1 cellular context compared by ENCODE assay signal in the genomic region with DNA sequence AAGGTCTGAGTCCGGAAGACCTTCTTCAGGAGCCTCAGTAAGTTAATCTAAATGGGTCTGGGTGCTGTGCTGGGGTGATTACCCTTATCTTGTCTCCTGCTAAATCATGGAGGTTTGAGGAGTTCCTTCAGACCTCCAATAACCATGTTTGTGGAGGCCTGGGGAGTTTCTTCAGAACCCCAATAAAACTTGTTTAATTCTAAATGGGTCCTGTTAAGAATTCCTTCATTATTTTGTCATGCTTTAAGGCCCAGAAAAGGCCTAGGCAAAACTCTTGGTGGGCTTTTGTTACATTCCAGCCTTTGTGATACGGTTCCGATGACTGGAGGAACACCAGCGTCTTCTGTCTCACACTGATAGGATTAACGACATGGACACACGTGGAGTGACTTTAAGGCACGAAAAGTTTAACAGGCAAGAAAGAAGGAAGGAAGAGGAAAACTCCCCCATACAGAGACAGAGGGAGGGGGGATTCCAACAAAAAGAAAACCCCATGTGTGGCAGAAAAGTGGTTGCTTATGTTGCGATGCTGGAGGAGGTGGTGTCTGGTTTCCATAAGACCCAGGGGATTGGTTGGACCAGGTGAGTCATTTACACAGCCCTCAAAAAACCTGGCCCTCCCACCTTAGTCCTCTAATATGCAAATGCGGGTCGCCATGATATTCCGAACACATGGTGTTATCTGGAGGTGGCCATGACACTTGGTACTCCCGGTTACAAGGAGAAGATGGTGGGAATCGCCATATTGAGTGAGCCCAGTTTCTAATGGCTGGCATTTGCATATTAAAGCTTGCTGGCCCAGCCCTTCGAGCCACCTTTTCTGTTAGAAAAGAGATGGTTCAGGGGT.
TF ChIP-seq lines count a peak whose summit lies in the region.

No MANE protein-coding gene starts in this region.

TF ChIP-seq in K562, 482 proteins besides CTCF, POLR2A, EP300 and RAD21 (continued from another document and continues in another):
- TF ChIP-seq BACH1 (tag; IDR thresholded peaks at IDR 0.05) (peak; percentile 29; the same call in 1 of the 2 replicates), ZNF79 (CRISPR knock-in tag; IDR thresholded peaks at IDR 0.05; ENCODE audit: low read depth) (no peak), NFIX (CRISPR knock-in tag; IDR thresholded peaks at IDR 0.05; ENCODE audit: low read depth) (no peak), MTF1 (CRISPR knock-in tag; IDR thresholded peaks at IDR 0.05; ENCODE audit: borderline replicate concordance) (no peak), WHSC1 (IDR thresholded peaks at IDR 0.05; ENCODE audit: low read length) (no peak), KHSRP (IDR thresholded peaks at IDR 0.05) (no peak), HDAC3 (IDR thresholded peaks at IDR 0.05; ENCODE audit: borderline replicate concordance, partially characterized antibody) (peak; percentile 30), LEF1 (IDR thresholded peaks at IDR 0.05) (peak; percentile 80), ATF7 (IDR thresholded peaks at IDR 0.05) (no peak; the same call in 1 of the 2 replicates), YY1 (IDR thresholded peaks at IDR 0.05; ENCODE audit: borderline replicate concordance in 1 of 3, control insufficient read depth in 1 of 3, extremely low read depth in 1 of 3, insufficient read depth in 3 of 3, insufficient read length in 1 of 3, insufficient replicate concordance in 2 of 3, low read depth in 1 of 3, low read length in 2 of 3) (peak; percentile 78 to 97 (median 89)), TAF1 (IDR thresholded peaks at IDR 0.05; ENCODE audit: control insufficient read depth, extremely low read depth, insufficient read depth, low read length, severe bottlenecking) (no peak), JUN (IDR thresholded peaks at IDR 0.05; ENCODE audit: borderline replicate concordance, low read depth, low read length) (peak; percentile 32; the same call in 1 of the 2 replicates), JUN (CRISPR knock-in tag; IDR thresholded peaks at IDR 0.05; ENCODE audit: borderline replicate concordance) (no peak), RBM15 (IDR thresholded peaks at IDR 0.05; ENCODE audit: insufficient read depth, low read length) (no peak), BMI1 (IDR thresholded peaks at IDR 0.05; ENCODE audit: low read length) (no peak), HNRNPH1 (optimal IDR thresholded peaks at IDR 0.05; ENCODE audit: low read depth, low read length) (no peak), CBFB (CRISPR knock-in tag; IDR thresholded peaks at IDR 0.05) (no peak), ZZZ3 (IDR thresholded peaks at IDR 0.05) (no peak), ZNF253 (CRISPR knock-in tag; conservative IDR thresholded peaks at IDR 0.05) (no peak), HOXB6 (CRISPR knock-in tag; IDR thresholded peaks at IDR 0.05; ENCODE audit: borderline replicate concordance) (no peak), TBL1XR1 (IDR thresholded peaks at IDR 0.05; ENCODE audit: low read length in 2 of 2) (no peak), ESRRA (IDR thresholded peaks at IDR 0.05; ENCODE audit: borderline replicate concordance, low read depth) (no peak; the same call in 1 of the 2 replicates), KAT2B (IDR thresholded peaks at IDR 0.05; ENCODE audit: low read depth, low read length) (no peak), EP400 (IDR thresholded peaks at IDR 0.05) (peak; percentile 94), ZNF232 (CRISPR knock-in tag; IDR thresholded peaks at IDR 0.05) (no peak), ZNF12 (CRISPR knock-in tag; IDR thresholded peaks at IDR 0.05) (no peak), MTA3 (IDR thresholded peaks at IDR 0.05; ENCODE audit: borderline replicate concordance) (peak; percentile 60; the same call in 1 of the 2 replicates), GATAD2B (IDR thresholded peaks at IDR 0.05; ENCODE audit: borderline replicate concordance) (0 out of 2 replicates have a peak, but pooled peaks have one; percentile 11), U2AF1 (optimal IDR thresholded peaks at IDR 0.05; ENCODE audit: low read depth, low read length) (no peak), ETS2 (tag; IDR thresholded peaks at IDR 0.05; ENCODE audit: borderline replicate concordance, poor library complexity, severe bottlenecking) (no peak)
- TF ChIP-seq, protein P1, sequence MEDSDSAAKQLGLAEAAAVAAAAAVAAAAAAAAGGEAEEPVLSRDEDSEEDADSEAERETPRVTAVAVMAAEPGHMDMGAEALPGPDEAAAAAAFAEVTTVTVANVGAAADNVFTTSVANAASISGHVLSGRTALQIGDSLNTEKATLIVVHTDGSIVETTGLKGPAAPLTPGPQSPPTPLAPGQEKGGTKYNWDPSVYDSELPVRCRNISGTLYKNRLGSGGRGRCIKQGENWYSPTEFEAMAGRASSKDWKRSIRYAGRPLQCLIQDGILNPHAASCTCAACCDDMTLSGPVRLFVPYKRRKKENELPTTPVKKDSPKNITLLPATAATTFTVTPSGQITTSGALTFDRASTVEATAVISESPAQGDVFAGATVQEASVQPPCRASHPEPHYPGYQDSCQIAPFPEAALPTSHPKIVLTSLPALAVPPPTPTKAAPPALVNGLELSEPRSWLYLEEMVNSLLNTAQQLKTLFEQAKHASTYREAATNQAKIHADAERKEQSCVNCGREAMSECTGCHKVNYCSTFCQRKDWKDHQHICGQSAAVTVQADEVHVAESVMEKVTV (CRISPR knock-in tag; IDR thresholded peaks at IDR 0.05): no peak
- TF ChIP-seq, protein P2, sequence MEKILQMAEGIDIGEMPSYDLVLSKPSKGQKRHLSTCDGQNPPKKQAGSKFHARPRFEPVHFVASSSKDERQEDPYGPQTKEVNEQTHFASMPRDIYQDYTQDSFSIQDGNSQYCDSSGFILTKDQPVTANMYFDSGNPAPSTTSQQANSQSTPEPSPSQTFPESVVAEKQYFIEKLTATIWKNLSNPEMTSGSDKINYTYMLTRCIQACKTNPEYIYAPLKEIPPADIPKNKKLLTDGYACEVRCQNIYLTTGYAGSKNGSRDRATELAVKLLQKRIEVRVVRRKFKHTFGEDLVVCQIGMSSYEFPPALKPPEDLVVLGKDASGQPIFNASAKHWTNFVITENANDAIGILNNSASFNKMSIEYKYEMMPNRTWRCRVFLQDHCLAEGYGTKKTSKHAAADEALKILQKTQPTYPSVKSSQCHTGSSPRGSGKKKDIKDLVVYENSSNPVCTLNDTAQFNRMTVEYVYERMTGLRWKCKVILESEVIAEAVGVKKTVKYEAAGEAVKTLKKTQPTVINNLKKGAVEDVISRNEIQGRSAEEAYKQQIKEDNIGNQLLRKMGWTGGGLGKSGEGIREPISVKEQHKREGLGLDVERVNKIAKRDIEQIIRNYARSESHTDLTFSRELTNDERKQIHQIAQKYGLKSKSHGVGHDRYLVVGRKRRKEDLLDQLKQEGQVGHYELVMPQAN (IDR thresholded peaks at IDR 0.05; ENCODE audit: borderline replicate concordance): peak; percentile 26; the same call in 1 of the 2 replicates
- TF ChIP-seq, protein P3, sequence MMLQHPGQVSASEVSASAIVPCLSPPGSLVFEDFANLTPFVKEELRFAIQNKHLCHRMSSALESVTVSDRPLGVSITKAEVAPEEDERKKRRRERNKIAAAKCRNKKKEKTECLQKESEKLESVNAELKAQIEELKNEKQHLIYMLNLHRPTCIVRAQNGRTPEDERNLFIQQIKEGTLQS (IDR thresholded peaks at IDR 0.05): peak; percentile 55; the same call in 1 of the 2 replicates
- TF ChIP-seq, protein P3 (CRISPR knock-in tag; conservative IDR thresholded peaks at IDR 0.05): 0 out of 2 replicates have a peak, but pooled peaks have one; percentile 38
- TF ChIP-seq, protein P4, sequence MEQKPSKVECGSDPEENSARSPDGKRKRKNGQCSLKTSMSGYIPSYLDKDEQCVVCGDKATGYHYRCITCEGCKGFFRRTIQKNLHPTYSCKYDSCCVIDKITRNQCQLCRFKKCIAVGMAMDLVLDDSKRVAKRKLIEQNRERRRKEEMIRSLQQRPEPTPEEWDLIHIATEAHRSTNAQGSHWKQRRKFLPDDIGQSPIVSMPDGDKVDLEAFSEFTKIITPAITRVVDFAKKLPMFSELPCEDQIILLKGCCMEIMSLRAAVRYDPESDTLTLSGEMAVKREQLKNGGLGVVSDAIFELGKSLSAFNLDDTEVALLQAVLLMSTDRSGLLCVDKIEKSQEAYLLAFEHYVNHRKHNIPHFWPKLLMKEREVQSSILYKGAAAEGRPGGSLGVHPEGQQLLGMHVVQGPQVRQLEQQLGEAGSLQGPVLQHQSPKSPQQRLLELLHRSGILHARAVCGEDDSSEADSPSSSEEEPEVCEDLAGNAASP (IDR thresholded peaks at IDR 0.05): no peak
- TF ChIP-seq, protein P5, sequence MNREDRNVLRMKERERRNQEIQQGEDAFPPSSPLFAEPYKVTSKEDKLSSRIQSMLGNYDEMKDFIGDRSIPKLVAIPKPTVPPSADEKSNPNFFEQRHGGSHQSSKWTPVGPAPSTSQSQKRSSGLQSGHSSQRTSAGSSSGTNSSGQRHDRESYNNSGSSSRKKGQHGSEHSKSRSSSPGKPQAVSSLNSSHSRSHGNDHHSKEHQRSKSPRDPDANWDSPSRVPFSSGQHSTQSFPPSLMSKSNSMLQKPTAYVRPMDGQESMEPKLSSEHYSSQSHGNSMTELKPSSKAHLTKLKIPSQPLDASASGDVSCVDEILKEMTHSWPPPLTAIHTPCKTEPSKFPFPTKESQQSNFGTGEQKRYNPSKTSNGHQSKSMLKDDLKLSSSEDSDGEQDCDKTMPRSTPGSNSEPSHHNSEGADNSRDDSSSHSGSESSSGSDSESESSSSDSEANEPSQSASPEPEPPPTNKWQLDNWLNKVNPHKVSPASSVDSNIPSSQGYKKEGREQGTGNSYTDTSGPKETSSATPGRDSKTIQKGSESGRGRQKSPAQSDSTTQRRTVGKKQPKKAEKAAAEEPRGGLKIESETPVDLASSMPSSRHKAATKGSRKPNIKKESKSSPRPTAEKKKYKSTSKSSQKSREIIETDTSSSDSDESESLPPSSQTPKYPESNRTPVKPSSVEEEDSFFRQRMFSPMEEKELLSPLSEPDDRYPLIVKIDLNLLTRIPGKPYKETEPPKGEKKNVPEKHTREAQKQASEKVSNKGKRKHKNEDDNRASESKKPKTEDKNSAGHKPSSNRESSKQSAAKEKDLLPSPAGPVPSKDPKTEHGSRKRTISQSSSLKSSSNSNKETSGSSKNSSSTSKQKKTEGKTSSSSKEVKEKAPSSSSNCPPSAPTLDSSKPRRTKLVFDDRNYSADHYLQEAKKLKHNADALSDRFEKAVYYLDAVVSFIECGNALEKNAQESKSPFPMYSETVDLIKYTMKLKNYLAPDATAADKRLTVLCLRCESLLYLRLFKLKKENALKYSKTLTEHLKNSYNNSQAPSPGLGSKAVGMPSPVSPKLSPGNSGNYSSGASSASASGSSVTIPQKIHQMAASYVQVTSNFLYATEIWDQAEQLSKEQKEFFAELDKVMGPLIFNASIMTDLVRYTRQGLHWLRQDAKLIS (CRISPR knock-in tag; IDR thresholded peaks at IDR 0.05): no peak
- TF ChIP-seq, protein P6, sequence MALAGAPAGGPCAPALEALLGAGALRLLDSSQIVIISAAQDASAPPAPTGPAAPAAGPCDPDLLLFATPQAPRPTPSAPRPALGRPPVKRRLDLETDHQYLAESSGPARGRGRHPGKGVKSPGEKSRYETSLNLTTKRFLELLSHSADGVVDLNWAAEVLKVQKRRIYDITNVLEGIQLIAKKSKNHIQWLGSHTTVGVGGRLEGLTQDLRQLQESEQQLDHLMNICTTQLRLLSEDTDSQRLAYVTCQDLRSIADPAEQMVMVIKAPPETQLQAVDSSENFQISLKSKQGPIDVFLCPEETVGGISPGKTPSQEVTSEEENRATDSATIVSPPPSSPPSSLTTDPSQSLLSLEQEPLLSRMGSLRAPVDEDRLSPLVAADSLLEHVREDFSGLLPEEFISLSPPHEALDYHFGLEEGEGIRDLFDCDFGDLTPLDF (CRISPR knock-in tag; IDR thresholded peaks at IDR 0.05): no peak
- TF ChIP-seq, protein P7, sequence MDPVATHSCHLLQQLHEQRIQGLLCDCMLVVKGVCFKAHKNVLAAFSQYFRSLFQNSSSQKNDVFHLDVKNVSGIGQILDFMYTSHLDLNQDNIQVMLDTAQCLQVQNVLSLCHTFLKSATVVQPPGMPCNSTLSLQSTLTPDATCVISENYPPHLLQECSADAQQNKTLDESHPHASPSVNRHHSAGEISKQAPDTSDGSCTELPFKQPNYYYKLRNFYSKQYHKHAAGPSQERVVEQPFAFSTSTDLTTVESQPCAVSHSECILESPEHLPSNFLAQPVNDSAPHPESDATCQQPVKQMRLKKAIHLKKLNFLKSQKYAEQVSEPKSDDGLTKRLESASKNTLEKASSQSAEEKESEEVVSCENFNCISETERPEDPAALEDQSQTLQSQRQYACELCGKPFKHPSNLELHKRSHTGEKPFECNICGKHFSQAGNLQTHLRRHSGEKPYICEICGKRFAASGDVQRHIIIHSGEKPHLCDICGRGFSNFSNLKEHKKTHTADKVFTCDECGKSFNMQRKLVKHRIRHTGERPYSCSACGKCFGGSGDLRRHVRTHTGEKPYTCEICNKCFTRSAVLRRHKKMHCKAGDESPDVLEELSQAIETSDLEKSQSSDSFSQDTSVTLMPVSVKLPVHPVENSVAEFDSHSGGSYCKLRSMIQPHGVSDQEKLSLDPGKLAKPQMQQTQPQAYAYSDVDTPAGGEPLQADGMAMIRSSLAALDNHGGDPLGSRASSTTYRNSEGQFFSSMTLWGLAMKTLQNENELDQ (CRISPR knock-in tag; IDR thresholded peaks at IDR 0.05; ENCODE audit: borderline replicate concordance): no peak
- TF ChIP-seq, protein P8, sequence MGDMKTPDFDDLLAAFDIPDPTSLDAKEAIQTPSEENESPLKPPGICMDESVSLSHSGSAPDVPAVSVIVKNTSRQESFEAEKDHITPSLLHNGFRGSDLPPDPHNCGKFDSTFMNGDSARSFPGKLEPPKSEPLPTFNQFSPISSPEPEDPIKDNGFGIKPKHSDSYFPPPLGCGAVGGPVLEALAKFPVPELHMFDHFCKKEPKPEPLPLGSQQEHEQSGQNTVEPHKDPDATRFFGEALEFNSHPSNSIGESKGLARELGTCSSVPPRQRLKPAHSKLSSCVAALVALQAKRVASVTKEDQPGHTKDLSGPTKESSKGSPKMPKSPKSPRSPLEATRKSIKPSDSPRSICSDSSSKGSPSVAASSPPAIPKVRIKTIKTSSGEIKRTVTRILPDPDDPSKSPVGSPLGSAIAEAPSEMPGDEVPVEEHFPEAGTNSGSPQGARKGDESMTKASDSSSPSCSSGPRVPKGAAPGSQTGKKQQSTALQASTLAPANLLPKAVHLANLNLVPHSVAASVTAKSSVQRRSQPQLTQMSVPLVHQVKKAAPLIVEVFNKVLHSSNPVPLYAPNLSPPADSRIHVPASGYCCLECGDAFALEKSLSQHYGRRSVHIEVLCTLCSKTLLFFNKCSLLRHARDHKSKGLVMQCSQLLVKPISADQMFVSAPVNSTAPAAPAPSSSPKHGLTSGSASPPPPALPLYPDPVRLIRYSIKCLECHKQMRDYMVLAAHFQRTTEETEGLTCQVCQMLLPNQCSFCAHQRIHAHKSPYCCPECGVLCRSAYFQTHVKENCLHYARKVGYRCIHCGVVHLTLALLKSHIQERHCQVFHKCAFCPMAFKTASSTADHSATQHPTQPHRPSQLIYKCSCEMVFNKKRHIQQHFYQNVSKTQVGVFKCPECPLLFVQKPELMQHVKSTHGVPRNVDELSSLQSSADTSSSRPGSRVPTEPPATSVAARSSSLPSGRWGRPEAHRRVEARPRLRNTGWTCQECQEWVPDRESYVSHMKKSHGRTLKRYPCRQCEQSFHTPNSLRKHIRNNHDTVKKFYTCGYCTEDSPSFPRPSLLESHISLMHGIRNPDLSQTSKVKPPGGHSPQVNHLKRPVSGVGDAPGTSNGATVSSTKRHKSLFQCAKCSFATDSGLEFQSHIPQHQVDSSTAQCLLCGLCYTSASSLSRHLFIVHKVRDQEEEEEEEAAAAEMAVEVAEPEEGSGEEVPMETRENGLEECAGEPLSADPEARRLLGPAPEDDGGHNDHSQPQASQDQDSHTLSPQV (IDR thresholded peaks at IDR 0.05): peak; percentile 95
- TF ChIP-seq, protein P9, sequence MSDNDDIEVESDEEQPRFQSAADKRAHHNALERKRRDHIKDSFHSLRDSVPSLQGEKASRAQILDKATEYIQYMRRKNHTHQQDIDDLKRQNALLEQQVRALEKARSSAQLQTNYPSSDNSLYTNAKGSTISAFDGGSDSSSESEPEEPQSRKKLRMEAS (CRISPR knock-in tag; IDR thresholded peaks at IDR 0.05): peak; percentile 83; the same call in 1 of the 2 replicates
